25 cellular contexts compared by ENCODE assay signal in the genomic region with DNA sequence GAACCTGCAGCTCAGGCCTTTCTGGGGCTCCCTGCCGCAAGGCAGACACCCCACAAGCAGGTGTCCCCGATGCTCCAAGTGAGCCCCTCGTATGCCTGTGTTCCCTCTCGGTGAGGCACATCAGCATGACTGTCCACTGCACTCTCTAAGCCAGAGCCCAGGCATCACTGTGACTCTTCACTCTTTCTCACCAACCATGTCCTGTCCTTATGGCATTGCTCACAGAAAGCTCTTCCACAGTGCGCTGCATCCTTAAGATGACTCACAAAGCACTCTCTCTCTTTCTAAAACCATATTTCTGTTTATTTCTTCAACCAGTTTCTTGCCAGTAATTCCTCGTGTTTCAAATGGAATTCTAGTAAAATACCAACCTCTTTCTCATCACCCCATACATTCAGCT. TPM values are rescaled to one million over a fixed set of nuclear protein-coding genes. Genes with fewer than 3 reads are reported as not detected.
"Had no signal": no experiment of that assay in that cellular context is flagged by ENCODE, and none has a peak within 500 bp of the region (broad histone marks: within the 10 kb centered on the region; RNA-seq: fewer than 3 reads in every experiment).

No MANE protein-coding gene starts in this region.

- H3K4me1 ChIP-seq: adrenal gland, Peyer's patch had no signal

- H3K36me3 ChIP-seq: adrenal gland, Peyer's patch had no signal

- H3K27ac ChIP-seq: adrenal gland, coronary artery, Peyer's patch, VCaP had no signal

- H3K36me3 Mint-ChIP-seq: activated naive CD8-positive, alpha-beta T cell treated with anti-CD3 and anti-CD28 coated beads, Interleukin-2, amount 10 ng/mL, durations not matched to agents 7 days and 5 days; T-cell had no signal

- H3K27ac Mint-ChIP-seq: activated CD8-positive, alpha-beta T cell treated with anti-CD3 and anti-CD28 coated beads for 36 hours; activated naive CD8-positive, alpha-beta T cell treated with anti-CD3 and anti-CD28 coated beads, Interleukin-2, amount 10 ng/mL, durations not matched to agents 7 days and 5 days; activated T-cell treated with anti-CD3 and anti-CD28 coated beads, Interleukin-2, amount 50 U/mL, for 72 hours; activated T-helper 2 cell treated with anti-CD3 and anti-CD28 coated beads, Interferon-gamma antibody, Interleukin-2, Interleukin-4, amounts not matched to agents 10 μg/mL and 5 μg/mL and 100 μg/mL, durations not matched to agents 14 hours and 24 hours and 36 hours; T-cell had no signal

- H3K27me3 ChIP-seq: adrenal gland, Peyer's patch had no signal

- H3K9me3 Mint-ChIP-seq: activated CD8-positive, alpha-beta T cell treated with anti-CD3 and anti-CD28 coated beads for 36 hours; activated naive CD8-positive, alpha-beta T cell treated with anti-CD3 and anti-CD28 coated beads, Interleukin-2, amount 10 ng/mL, durations not matched to agents 7 days and 5 days; activated T-helper 2 cell treated with anti-CD3 and anti-CD28 coated beads, Interferon-gamma antibody, Interleukin-2, Interleukin-4, amounts not matched to agents 10 μg/mL and 5 μg/mL and 100 μg/mL, durations not matched to agents 14 hours and 24 hours and 36 hours; T-cell had no signal

- ATAC-seq: activated CD8-positive, alpha-beta T cell treated with anti-CD3 and anti-CD28 coated beads for 36 hours; T-cell had no signal

- H3K9me3 ChIP-seq: adrenal gland, Peyer's patch had no signal

- DNase-seq: activated CD4-positive, alpha-beta T cell treated with anti-CD3 and anti-CD28 coated beads, Interleukin-2, amount 50 U/mL, for 1 hour; activated CD4-positive, CD25-positive, alpha-beta regulatory T cell; activated CD8-positive, alpha-beta memory T cell treated with anti-CD3 and anti-CD28 coated beads, Interleukin-2, amount 50 U/mL, for 4 hours; activated CD8-positive, alpha-beta T cell treated with anti-CD3 and anti-CD28 coated beads for 36 hours; activated naive CD4-positive, alpha-beta T cell treated with anti-CD3 and anti-CD28 coated beads, Interleukin-2, amount 50 U/mL, for 16 hours; activated naive CD8-positive, alpha-beta T cell treated with anti-CD3 and anti-CD28 coated beads, Interleukin-2, amount 10 ng/mL, durations not matched to agents 7 days and 5 days; activated T-cell treated with anti-CD3 and anti-CD28 coated beads, Interleukin-2, amount 50 U/mL, for 72 hours; adrenal gland; anterior cingulate cortex; cerebellar nuclear complex; NCI-H1105; NCI-H1436; NCI-H187; NCI-H2081; NCI-H510A treated with DMSO at 0.1 percent for 48 hours; Peyer's patch; SIG-M5; T-cell had no signal

- H3K4me3 Mint-ChIP-seq: activated CD8-positive, alpha-beta T cell treated with anti-CD3 and anti-CD28 coated beads for 36 hours; activated naive CD8-positive, alpha-beta T cell treated with anti-CD3 and anti-CD28 coated beads, Interleukin-2, amount 10 ng/mL, durations not matched to agents 7 days and 5 days; activated T-cell treated with anti-CD3 and anti-CD28 coated beads, Interleukin-2, amount 50 U/mL, for 72 hours; T-cell had no signal

- H3K4me1 Mint-ChIP-seq: T-cell had no signal

- H3K4me3 ChIP-seq: adrenal gland, coronary artery, Peyer's patch had no signal

RNA-seq across cellular contexts. Expression of a gene that starts 18.1 kb away (rescaled TPM):
- total RNA-seq: activated CD8-positive, alpha-beta T cell treated with anti-CD3 and anti-CD28 coated beads for 36 hours; activated naive CD8-positive, alpha-beta T cell treated with anti-CD3 and anti-CD28 coated beads, Interleukin-2, amount 10 ng/mL, durations not matched to agents 7 days and 5 days; activated T-cell treated with anti-CD3 and anti-CD28 coated beads, Interleukin-2, amount 50 U/mL, for 72 hours; adrenal gland; cardiac septum; LHCN-M2; MCF 10A; Peyer's patch; T-helper 2 cell treated with Interferon-gamma antibody and Interleukin-4, amounts not matched to agents 100 ng/mL and 5 ng/mL, for 36 hours had no signal
